ENCODE assay signal across 12 cellular contexts in the genomic region with DNA sequence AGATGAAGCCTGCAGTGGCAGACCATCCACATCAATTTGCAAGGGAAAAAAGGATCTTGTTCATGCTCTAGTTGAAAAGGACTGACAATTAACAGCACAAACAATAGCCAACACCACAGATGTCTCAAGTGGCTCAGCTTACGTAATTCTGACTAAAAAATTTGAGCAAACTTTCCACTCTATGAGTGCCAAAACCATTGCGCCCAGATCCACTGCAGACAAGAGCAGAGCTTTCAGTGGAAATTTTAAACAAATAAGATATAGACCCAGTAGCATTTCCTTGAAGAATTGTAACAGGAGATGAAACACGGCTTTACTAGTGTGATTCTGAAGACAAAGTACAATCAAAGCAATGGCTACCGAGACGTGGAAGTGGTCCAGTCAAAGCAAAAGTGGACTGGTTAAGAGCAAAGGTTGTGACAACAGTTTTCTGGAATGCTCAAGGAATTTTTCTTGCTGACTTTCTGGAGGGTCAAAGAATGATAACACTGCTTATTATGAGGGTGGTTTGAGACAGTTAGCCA. TPM values are rescaled to one million over a fixed set of nuclear protein-coding genes. Genes with fewer than 3 reads are reported as not detected.
A peak's percentile ranks its signal among the peaks of the same experiment; 100 is the strongest.
DNase-seq lines count a peak whose midpoint lies in the region; ATAC-seq and TF ChIP-seq lines count a peak whose summit lies in the region.
"Had no signal": no experiment of that assay in that cellular context is flagged by ENCODE, and none has a peak within 500 bp of the region (broad histone marks: within the 10 kb centered on the region; RNA-seq: fewer than 3 reads in every experiment).

No MANE protein-coding gene starts in this region.

- peak; percentile 18 for DNase-seq in NCI-H345 (lab: John Stamatoyannopoulos, UW)
- DNase-seq in NCI-H345 treated with DMSO at 0.1 percent for 48 hours (lab: John Stamatoyannopoulos, UW; ENCODE audit: unreplicated experiment): no peak
- DNase-seq in cardiac fibroblast (ENCODE audit: low read depth in 2 of 2): peak; percentile 73 to 76
- DNase-seq in kidney tubule cell (ENCODE audit: low spot score): peak; percentile 21
- DNase-seq in tibial artery: no peak
- DNase-seq in body of pancreas: no peak
- DNase-seq in NCI-H82 (lab: John Stamatoyannopoulos, UW): no peak
- DNase-seq: activated CD4-positive, alpha-beta T cell treated with anti-CD3 and anti-CD28 coated beads, Interleukin-2, amount 50 U/mL, for 48 hours; kidney; T-cell; upper lobe of left lung had no signal

- H3K4me1 ChIP-seq in tibial artery (peaks cover 0 to 17% (median 2%) of the 10 kb centered on the region in 4 donors), body of pancreas (no peaks in the 10 kb centered on the region)

- no peak for TF ChIP-seq POLR2A in body of pancreas (IDR thresholded peaks at IDR 0.05)

- H3K27me3 ChIP-seq in tibial artery: no peaks in the 10 kb centered on the region
- no peaks in the 10 kb centered on the region for H3K27me3 ChIP-seq in body of pancreas
- H3K27me3 ChIP-seq: upper lobe of left lung had no signal

- 28 to 35% methylated on average over 5 of the region's 5 CpGs for WGBS in body of pancreas, 2 donors

- H3K27ac ChIP-seq in tibial artery (peak overlapping the region in 1 of 2 donors; percentile 59), body of pancreas (no peak overlapping the region)

- TF ChIP-seq CTCF in cardiac fibroblast (IDR thresholded peaks at IDR 0.05; ENCODE audit: low read depth, low read length): no peak
- TF ChIP-seq CTCF in tibial artery (IDR thresholded peaks at IDR 0.05): no peak
- no peak for TF ChIP-seq CTCF in body of pancreas (IDR thresholded peaks at IDR 0.05)

- H3K9me3 ChIP-seq in tibial artery: no peaks in the 10 kb centered on the region
- H3K9me3 ChIP-seq in body of pancreas: no peaks in the 10 kb centered on the region
- H3K9me3 ChIP-seq: upper lobe of left lung had no signal

- no peak for ATAC-seq in body of pancreas
- ATAC-seq in GM18502 (IDR thresholded peaks at IDR 0.05; ENCODE audit: poor library complexity, unreplicated experiment): no peak
- ATAC-seq: T-cell had no signal

- intact Hi-C loops in tibial artery (cut with DNase I; ENCODE audit: low total_unique reads): loop anchor here (10.0 kb wide), 1 partner anchor 196 kb away; the partner anchor contains the start of gene GALNT1
- intact Hi-C loops in body of pancreas (cut with DNase I): no loop called here

- H3K4me3 ChIP-seq in cardiac fibroblast (replicated peaks in 1 of 2; ENCODE audit: low read depth in 2 of 2, low read length in 2 of 2) (no peak overlapping the region), tibial artery (peak overlapping the region; percentile 12 to 18), body of pancreas (no peak overlapping the region)
- H3K4me3 ChIP-seq: upper lobe of left lung had no signal

- H3K36me3 ChIP-seq in tibial artery (no peaks in the 10 kb centered on the region), body of pancreas (replicated peaks in 1 of 2; ENCODE audit: insufficient read depth in 1 of 2, low read depth in 2 of 2) (no peaks in the 10 kb centered on the region)
- H3K36me3 ChIP-seq: upper lobe of left lung had no signal

RNA-seq across cellular contexts. Expression of gene ZNF396, which starts 12.0 kb away (rescaled TPM):
- total RNA-seq in body of pancreas: 1 to 10 TPM; 2.6 to 3.9 TPM

RNA-seq across cellular contexts. Expression of gene ZNF24, which starts 44.9 kb away (rescaled TPM):
- total RNA-seq in body of pancreas: 10 to 100 TPM; 17.9 to 18.5 TPM

Comparison
In these comparisons a context has a peak if more than half of its experiments do, and no peak if none do; other contexts are left out.
1. DNase-seq: peak in NCI-H345 (single experiment), cardiac fibroblast (2 of 2) and kidney tubule cell (single experiment); none in NCI-H345 treated with DMSO at 0.1 percent for 48 hours (single experiment), tibial artery (0 of 2), body of pancreas (0 of 4) and NCI-H82 (single experiment).
2. H3K4me3 ChIP-seq: peak in tibial artery (2 of 2); none in cardiac fibroblast (0 of 2) and body of pancreas (0 of 2).